ENCODE assay signal across 8 cellular contexts in the genomic region with DNA sequence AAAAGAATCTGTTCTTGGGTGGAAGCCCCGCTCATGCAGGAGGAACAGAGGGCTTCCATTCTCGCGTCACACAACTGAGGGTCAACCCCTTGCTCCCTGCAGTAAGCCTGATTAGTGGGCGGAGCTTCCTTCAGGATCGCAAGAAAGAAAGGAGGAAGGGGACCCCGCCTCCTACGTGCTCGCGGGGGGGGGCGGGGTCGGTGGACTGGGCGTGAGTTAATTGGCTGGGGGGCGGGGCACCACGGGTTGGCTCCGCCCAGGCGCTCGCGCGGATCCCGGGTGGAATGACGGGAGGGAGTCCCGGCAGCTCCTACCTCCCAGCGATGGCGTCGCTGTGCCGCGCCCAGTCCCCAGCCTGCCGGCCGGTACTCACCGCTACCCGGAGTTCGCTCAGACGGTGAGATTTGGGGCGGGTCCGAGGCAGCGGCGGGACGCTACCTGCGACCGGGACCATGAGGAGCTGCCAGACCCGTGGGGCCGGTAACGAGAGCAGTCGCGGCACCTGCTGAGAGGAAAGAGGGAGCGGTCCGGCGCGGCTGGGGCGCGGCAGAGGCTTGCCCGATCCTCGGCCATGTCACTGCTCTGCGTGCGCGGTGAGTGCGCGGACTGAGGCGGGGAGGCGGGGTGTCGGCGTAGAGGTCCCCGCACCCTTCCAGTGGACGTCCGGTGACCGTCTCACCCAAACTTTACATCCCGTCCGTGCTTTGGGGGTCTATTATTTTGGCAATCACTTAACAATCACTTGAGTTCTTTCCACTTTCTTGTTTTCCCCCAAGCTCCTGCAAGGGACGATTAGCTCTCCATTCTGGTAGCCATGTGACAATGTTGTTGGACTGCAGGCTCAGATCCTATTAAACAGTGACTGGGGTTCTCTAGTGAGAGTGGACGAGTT. TPM values are rescaled to one million over a fixed set of nuclear protein-coding genes. Genes with fewer than 3 reads are reported as not detected.
DNase-seq lines count a peak whose midpoint lies in the region; ATAC-seq and TF ChIP-seq lines count a peak whose summit lies in the region.

A gene (plus strand): TSS at position 297 of the 892 bp plus-strand sequence. CDS start 275 bp downstream, at position 572.

- RAD21 ChIA-PET in HCT116 (lab: Charles Lee; ENCODE audit: low non-redundant PET in 1 of 2, low total read pairs in 2 of 2, uncharacterized antibody in 2 of 2, unreplicated experiment in 2 of 2): interaction anchor here in 1 of 2 experiments (0.9 kb wide), 1 partner anchor 313 kb away, joined by 3 read pairs; no protein-coding TSS in a partner anchor

- H2BK120ac ChIP-seq in trophoblast cell (ENCODE audit: insufficient read depth, low read length, poor library complexity): peak within 1 kb of the TSS; percentile 62

- no peaks in the 10 kb centered on the region for H3K27me3 ChIP-seq in HCT116 (ENCODE audit: insufficient read depth, low read length)
- H3K27me3 ChIP-seq in heart right ventricle: peaks cover 0 to 6% (median 0%) of the 10 kb centered on the region in 7 donors
- no peaks in the 10 kb centered on the region for H3K27me3 ChIP-seq in trophoblast cell (ENCODE audit: insufficient read depth, low read length)
- no peaks in the 10 kb centered on the region for H3K27me3 ChIP-seq in tibial artery

- TF ChIP-seq CTCF in HCT116 (IDR thresholded peaks at IDR 0.05 in 2 of 3, conservative IDR thresholded peaks at IDR 0.05 in 1 of 3; ENCODE audit: borderline replicate concordance in 1 of 3, insufficient read depth in 1 of 3, low read depth in 2 of 3, low read length in 2 of 3) (no peak), heart right ventricle (IDR thresholded peaks at IDR 0.05) (peak in 5 of 9 donors; percentile 20 to 53 (median 39)), tibial artery (IDR thresholded peaks at IDR 0.05) (peak; percentile 9 to 20)

- 0 to 1% methylated on average over 63 to 70 of the region's 70 CpGs for WGBS in heart right ventricle, 2 donors
- WGBS in trophoblast cell (ENCODE audit: extremely low coverage, insufficient coverage, insufficient read length): no CpG with 5 or more reads among the region's 70 CpGs

- no peaks in the 10 kb centered on the region for H3K9me3 ChIP-seq in HCT116 (ENCODE audit: control insufficient read depth in 1 of 2, insufficient read depth in 1 of 2, low read depth in 1 of 2, low read length in 2 of 2)
- no peaks in the 10 kb centered on the region for H3K9me3 ChIP-seq in heart right ventricle
- no peaks in the 10 kb centered on the region for H3K9me3 ChIP-seq in trophoblast cell (ENCODE audit: insufficient read depth, low read depth, low read length)
- no peaks in the 10 kb centered on the region for H3K9me3 ChIP-seq in tibial artery

- intact Hi-C loops in HCT116 (cut with micrococcal nuclease) (loop anchor here (5.0 kb wide), 1 partner anchor 45 kb away; a partner anchor contains a TSS), heart right ventricle (cut with DNase I) (loop anchor here in 6 of 10 donors (2.0 to 10.0 kb wide), 5 partner anchors 45 to 183 kb away; a partner anchor contains a TSS), tibial artery (cut with DNase I; ENCODE audit: low total_unique reads) (no loop called here)

- H3K4me1 Mint-ChIP-seq in T-cell: peaks cover 13 to 33% (median 28%) of the 10 kb centered on the region in 3 donors

- H3K4me3 Mint-ChIP-seq in T-cell: peak within 1 kb of the TSS; percentile 87 to 93 (median 92)

- CTCF ChIA-PET in HCT116 (lab: Charles Lee) (interaction anchor here (0.8 to 2.2 kb wide), 4 partner anchors 45 to 262 kb away, joined by 3 to 8 read pairs (median 6); a partner anchor contains a TSS), T-cell (lab: Charles Lee) (interaction anchor here (0.6 to 1.4 kb wide), 2 partner anchors 60 to 558 kb away, joined by 3 to 4 read pairs; no protein-coding TSS in a partner anchor)

- H4K20me1 ChIP-seq in HCT116 (ENCODE audit: insufficient read depth): no peaks in the 10 kb centered on the region; the same call in 1 of the 2 replicates

- H3K79me1 ChIP-seq in trophoblast cell (ENCODE audit: low read length): peaks cover 4% of the 10 kb centered on the region

- peak; percentile 74 for TF ChIP-seq POLR2A in HCT116 (IDR thresholded peaks at IDR 0.05; ENCODE audit: borderline replicate concordance, extremely low read depth, insufficient read depth, insufficient read length)

- H3K36me3 ChIP-seq in HCT116 (ENCODE audit: control insufficient read depth in 1 of 2, insufficient read depth in 2 of 2, low read length in 2 of 2) (no peaks in the 10 kb centered on the region), heart right ventricle (no peaks in the 10 kb centered on the region), trophoblast cell (ENCODE audit: control insufficient read depth in 1 of 2, insufficient read depth in 2 of 2, low read length in 2 of 2) (no peaks in the 10 kb centered on the region), tibial artery (no peaks in the 10 kb centered on the region)

- peak within 1 kb of the TSS; percentile 80 for H4K12ac ChIP-seq in trophoblast cell (ENCODE audit: low read depth, low read length)

- H2BK5ac ChIP-seq in trophoblast cell (ENCODE audit: low read depth, low read length, poor library complexity): peak within 1 kb of the TSS; percentile 67

- H3K18ac ChIP-seq in trophoblast cell (ENCODE audit: low read length): peak within 1 kb of the TSS; percentile 93

- TF ChIP-seq RAD21 in HCT116 (IDR thresholded peaks at IDR 0.05; ENCODE audit: low read depth): no peak

- no peaks in the 10 kb centered on the region for H3K9me3 Mint-ChIP-seq in T-cell

- H3K36me3 Mint-ChIP-seq in T-cell: no peaks in the 10 kb centered on the region

- no peak within 1 kb of the TSS for H2AK5ac ChIP-seq in trophoblast cell (ENCODE audit: low read length)

- H3K79me2 ChIP-seq in HCT116 (ENCODE audit: insufficient read depth, low read length) (peaks cover 7% of the 10 kb centered on the region), trophoblast cell (ENCODE audit: control insufficient read depth, insufficient read depth, low read length, poor library complexity) (peaks cover 2% of the 10 kb centered on the region)

- H4K91ac ChIP-seq in trophoblast cell (ENCODE audit: low read depth, low read length): peak within 1 kb of the TSS; percentile 91

- peak within 1 kb of the TSS; percentile 71 for H3K27ac ChIP-seq in HCT116 (ENCODE audit: low read depth, low read length)
- H3K27ac ChIP-seq in heart right ventricle: peak within 1 kb of the TSS; percentile 88 to 98 (median 94)
- H3K27ac ChIP-seq in trophoblast cell (ENCODE audit: low read depth, low read length): peak within 1 kb of the TSS; percentile 63
- peak within 1 kb of the TSS; percentile 95 to 97 for H3K27ac ChIP-seq in tibial artery

- peaks cover 0 to 3% of the 10 kb centered on the region in 2 donors for H3K27me3 Mint-ChIP-seq in T-cell

- peak within 1 kb of the TSS; percentile 88 for H4K8ac ChIP-seq in trophoblast cell (ENCODE audit: low read depth, low read length)

- H3K9ac ChIP-seq in HCT116 (ENCODE audit: low read length) (peak within 1 kb of the TSS; percentile 71), trophoblast cell (ENCODE audit: low read length) (no peak within 1 kb of the TSS)

- H3K4me1 ChIP-seq in HCT116 (ENCODE audit: control insufficient read depth in 1 of 2, insufficient read depth in 2 of 2, low read length in 2 of 2) (peaks cover 3 to 13% of the 10 kb centered on the region in 2 experiments; a peak in 3 of 4 replicates), heart right ventricle (peaks cover 0 to 36% (median 21%) of the 10 kb centered on the region in 9 donors), trophoblast cell (ENCODE audit: control insufficient read depth in 1 of 2, insufficient read depth in 2 of 2, low read length in 2 of 2) (no peaks in the 10 kb centered on the region), tibial artery (peaks cover 0 to 17% (median 15%) of the 10 kb centered on the region in 4 donors)

- no peak within 1 kb of the TSS for H3K23ac ChIP-seq in trophoblast cell (ENCODE audit: low read length)

- H3K9me2 ChIP-seq in HCT116 (ENCODE audit: insufficient read depth): no peaks in the 10 kb centered on the region

- H3K27ac Mint-ChIP-seq in T-cell: peak within 1 kb of the TSS in 1 of 2 donors; percentile 73

- peak within 1 kb of the TSS; percentile 4 for H2BK12ac ChIP-seq in trophoblast cell (ENCODE audit: low read length)

- ATAC-seq in HCT116: peak; percentile 95
- ATAC-seq in T-cell (replicated peaks in 1 of 4): peak; percentile 89 to 92 (median 91)
- peak; percentile 98 to 100 (median 99) for ATAC-seq in heart right ventricle

- H3K14ac ChIP-seq in trophoblast cell (ENCODE audit: low read length): peak within 1 kb of the TSS; percentile 92

- peak within 1 kb of the TSS; percentile 90 for H3K4me2 ChIP-seq in HCT116 (ENCODE audit: low read length)
- H3K4me2 ChIP-seq in trophoblast cell (ENCODE audit: low read length): peak within 1 kb of the TSS; percentile 83

- POLR2A ChIA-PET in HCT116 (lab: Charles Lee): interaction anchor here (1.1 to 1.4 kb wide), 3 partner anchors 17 to 64 kb away, joined by 3 to 10 read pairs (median 4); a partner anchor contains a TSS
- POLR2A ChIA-PET in T-cell (lab: Charles Lee): interaction anchor here in 1 of 2 donors (0.6 kb wide), 1 partner anchor 1114 kb away, joined by 3 read pairs; no protein-coding TSS in a partner anchor

- H3K4ac ChIP-seq in trophoblast cell (ENCODE audit: low read depth, low read length): peak within 1 kb of the TSS; percentile 39

- BruUV-seq in HCT116 (replicated peaks; lab: Mats Ljungman, UMichigan): no TSS peak

- peak within 1 kb of the TSS; percentile 100 for H2AFZ ChIP-seq in HCT116 (ENCODE audit: low read depth, low read length, poor library complexity, severe bottlenecking)
- peak within 1 kb of the TSS; percentile 92 for H2AFZ ChIP-seq in trophoblast cell (ENCODE audit: insufficient read depth, low read length, poor library complexity)

- DNase-seq in DMS79 treated with DMSO at 0.1 percent for 48 hours (lab: John Stamatoyannopoulos, UW) (peak; percentile 71), HCT116 (ENCODE audit: low read depth, low spot score) (peak; percentile 82), NCI-H1105 treated with DMSO at 0.1 percent for 48 hours (lab: John Stamatoyannopoulos, UW) (peak; percentile 87), T-cell (peak; percentile 15 to 69 (median 46)), amniotic stem cell (lab: John Stamatoyannopoulos, UW) (peak; percentile 83), heart right ventricle (peak; percentile 96 to 97), trophoblast cell (peak; percentile 88 to 94), tibial artery (peak; percentile 96 to 97)

- H3K4me3 ChIP-seq in HCT116 (replicated peaks in 1 of 2; ENCODE audit: low read depth in 1 of 2, low read length in 2 of 2) (peak within 1 kb of the TSS; percentile 88 to 89), heart right ventricle (peak within 1 kb of the TSS; percentile 61 to 93 (median 78)), trophoblast cell (ENCODE audit: low read depth, low read length) (peak within 1 kb of the TSS; percentile 83), tibial artery (peak within 1 kb of the TSS; percentile 78 to 95)

RNA-seq across cellular contexts. Expression of the gene that starts here (rescaled TPM):
- total RNA-seq in HCT116 (2021; ENCODE audit: unreplicated experiment) (17.6 TPM), T-cell (1 to 10 TPM in 1 of 5 donors, under 1 TPM in 4; 0.45 to 1.2 (median 0.72) TPM), heart right ventricle (10 to 100 TPM; 13.7 to 27.1 (median 19.9) TPM)
- polyA plus RNA-seq in HCT116 (2012): 10.7 and 11.7 TPM in 2 replicates
- polyA plus RNA-seq in heart right ventricle: 10 to 100 TPM; 13.1 to 15.4 TPM
- 8.3 and 8.7 TPM in 2 replicates for polyA plus RNA-seq in trophoblast cell (2013)

Comparison
In these comparisons a context has a peak if more than half of its experiments do, and no peak if none do; other contexts are left out.
1. Peak in every context shown above with its lines: DNase-seq, ATAC-seq, H3K4me3 ChIP-seq and H3K27ac ChIP-seq.
2. DNase-seq: peak in every context shown above with its lines; median percentile 96 in heart right ventricle; 96 in tibial artery; 91 in trophoblast cell; 87 in NCI-H1105 treated with DMSO at 0.1 percent for 48 hours; 83 in amniotic stem cell; 82 in HCT116; 71 in DMS79 treated with DMSO at 0.1 percent for 48 hours; 46 in T-cell.
3. CTCF ChIP-seq: peak in heart right ventricle (5 of 9) and tibial artery (2 of 2); none in HCT116 (0 of 3).